ENCODE assay signal across 33 cellular contexts in the genomic region with DNA sequence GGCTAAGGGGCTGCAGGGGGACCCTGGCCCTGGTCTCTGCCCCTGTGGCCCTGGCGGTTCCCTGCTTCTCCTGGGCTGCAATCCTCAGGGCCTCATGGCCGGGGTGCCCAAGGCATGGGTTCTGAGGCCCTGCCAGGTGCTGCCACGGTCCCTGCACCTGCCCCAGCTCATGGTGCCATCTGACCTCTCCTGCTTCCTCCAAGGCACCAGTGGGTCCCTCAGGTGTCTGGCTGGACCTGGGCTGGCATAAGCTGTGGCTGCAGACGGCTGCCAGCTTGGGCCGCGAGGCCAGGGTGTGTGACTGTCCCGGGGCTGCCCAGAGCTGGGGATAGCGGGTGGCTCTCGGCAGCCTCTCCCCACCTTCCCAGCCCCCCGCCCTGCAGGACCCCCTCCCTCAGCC. TPM values are rescaled to one million over a fixed set of nuclear protein-coding genes. Genes with fewer than 3 reads are reported as not detected.
"Had no signal": no experiment of that assay in that cellular context is flagged by ENCODE, and none has a peak within 500 bp of the region (broad histone marks: within the 10 kb centered on the region; RNA-seq: fewer than 3 reads in every experiment).

No MANE protein-coding gene starts in this region.

- ATAC-seq: effector memory CD8-positive, alpha-beta T cell; esophagus mucosa; gastrocnemius medialis; heart right ventricle; left cardiac atrium; lower lobe of right lung; mucosa of descending colon had no signal

- FAIRE-seq: endometrium, islet of Langerhans, keratinocyte had no signal

- H3K27me3 ChIP-seq: colonic mucosa had no signal

- H3K36me3 ChIP-seq: colonic mucosa, esophagus squamous epithelium, gastrocnemius medialis, heart right ventricle, left ventricle myocardium inferior, lower lobe of right lung had no signal

- H3K27ac ChIP-seq: colonic mucosa, epithelial cell of prostate, esophagus squamous epithelium, gastrocnemius medialis, heart right ventricle, left ventricle myocardium inferior, lower lobe of right lung had no signal

- H3K4me3 ChIP-seq: colonic mucosa, esophagus squamous epithelium, gastrocnemius medialis, heart right ventricle, left ventricle myocardium inferior, lower lobe of right lung, mucosa of descending colon had no signal

- DNase-seq: colonic mucosa; cortex of kidney; effector CD8-positive, alpha-beta T cell; effector memory CD8-positive, alpha-beta T cell; endodermal cell; erythroblast; esophagus squamous epithelium; foreskin fibroblast; foreskin melanocyte; gastrocnemius medialis; glutamatergic neuron; head of caudate nucleus; heart right ventricle; hippocampal formation; left cardiac atrium; left ventricle myocardium inferior; lower lobe of right lung; mesenchymal stem cell; mucosa of descending colon had no signal

- H3K4me1 ChIP-seq: colonic mucosa, gastrocnemius medialis, lower lobe of right lung had no signal

- H3K9me3 ChIP-seq: colonic mucosa, esophagus squamous epithelium, gastrocnemius medialis, heart right ventricle, left ventricle myocardium inferior, lower lobe of right lung, mucosa of descending colon had no signal

RNA-seq across cellular contexts. Expression of gene INS, which starts 2.0 kb away (rescaled TPM):
- total RNA-seq: chondrocyte, dermis microvascular lymphatic vessel endothelial cell, endodermal cell, esophagus mucosa, esophagus squamous epithelium, gastrocnemius medialis, glomerular endothelial cell, kidney epithelial cell, left cardiac atrium, left ventricle myocardium inferior, lower leg skin, lower lobe of right lung, lung microvascular endothelial cell, mesothelial cell of epicardium, mucosa of descending colon, myocyte had no signal
- polyA plus RNA-seq: keratinocyte had no signal

RNA-seq across cellular contexts. Expression of gene TH, which starts 12.6 kb away (rescaled TPM):
- total RNA-seq: chondrocyte, endodermal cell, gastrocnemius medialis, heart right ventricle, kidney epithelial cell, left cardiac atrium, left ventricle myocardium inferior, lower lobe of right lung, mesenteric fat pad, myocyte had no signal

RNA-seq across cellular contexts. Expression of gene IGF2, which starts 19.8 kb away (rescaled TPM):
- polyA plus RNA-seq: keratinocyte had no signal
